Comparison of ENCODE assay signal across 15 cellular contexts in genomic region chr19:58319241-58319640, GRCh38. TPM values are rescaled to one million over a fixed set of nuclear protein-coding genes. Genes with fewer than 3 reads are reported as not detected.
DNase-seq lines count a peak whose midpoint lies in the region; FAIRE-seq and TF ChIP-seq lines count a peak whose summit lies in the region.
"Had no signal": no experiment of that assay in that cellular context is flagged by ENCODE, and none has a peak within 500 bp of the region (broad histone marks: within the 10 kb centered on the region; RNA-seq: fewer than 3 reads in every experiment).

No MANE protein-coding gene starts in this region.

- H3K36me3 ChIP-seq in bronchial epithelial cell (ENCODE audit: control insufficient read depth, insufficient read depth, low read length) (peaks cover 9% of the 10 kb centered on the region), esophagus (ENCODE audit: control insufficient read depth in 2 of 2, insufficient read depth in 2 of 2, low read length in 1 of 2) (peaks cover 5 to 9% of the 10 kb centered on the region in 2 donors), neuronal stem cell (replicated peaks in 1 of 2; ENCODE audit: control insufficient read depth in 2 of 2, insufficient read depth in 2 of 2, low read length in 2 of 2) (peaks cover 23 to 57% of the 10 kb centered on the region in 2 donors)

- no peak overlapping the region for H2BK120ac ChIP-seq in neuronal stem cell (ENCODE audit: low read depth, low read length)

- no peak for TF ChIP-seq CTCF in bronchial epithelial cell (IDR thresholded peaks at IDR 0.05; ENCODE audit: insufficient read depth, low read length, severe bottlenecking)

- no peak overlapping the region for H4K8ac ChIP-seq in neuronal stem cell (ENCODE audit: low read depth, low read length)

- no peak overlapping the region for H2AK5ac ChIP-seq in neuronal stem cell (ENCODE audit: low read depth, low read length)

- 63 to 80% methylated on average over 10 of the region's 10 CpGs for WGBS in esophagus, 2 donors
- no CpG with 5 or more reads among the region's 10 CpGs for WGBS in neuronal stem cell (ENCODE audit: extremely low coverage in 2 of 2, insufficient read length in 2 of 2, insufficient replicate concordance in 1 of 2), 2 donors

- H3K9me3 ChIP-seq in esophagus (ENCODE audit: control insufficient read depth in 2 of 2, insufficient read depth in 1 of 2, low read depth in 1 of 2, low read length in 1 of 2): peaks cover 0 to 3% of the 10 kb centered on the region in 2 donors
- no peaks in the 10 kb centered on the region for H3K9me3 ChIP-seq in neuronal stem cell (replicated peaks in 1 of 2; ENCODE audit: control insufficient read depth in 2 of 2, insufficient read depth in 1 of 2, low read depth in 1 of 2, low read length in 2 of 2)
- H3K9me3 ChIP-seq: BLaER1 treated with 17β-estradiol and CSF1 and Interleukin-3, amounts not matched to agents 10 nM and 100 nM had no signal

- no peak overlapping the region for H3K4me2 ChIP-seq in neuronal stem cell (ENCODE audit: insufficient read depth, low read length, poor library complexity, severe bottlenecking)
- H3K4me2 ChIP-seq: BLaER1 treated with 17β-estradiol and CSF1 and Interleukin-3, amounts not matched to agents 10 nM and 100 nM had no signal

- peak overlapping the region; percentile 1 for H3K9ac ChIP-seq in neuronal stem cell (ENCODE audit: low read depth, low read length, poor library complexity)
- H3K9ac ChIP-seq: BLaER1 treated with 17β-estradiol and CSF1 and Interleukin-3, amounts not matched to agents 10 nM and 100 nM; GM23248 had no signal

- H2AFZ ChIP-seq in neuronal stem cell (ENCODE audit: low read length): no peak overlapping the region
- H2AFZ ChIP-seq: GM23248 had no signal

- H2BK15ac ChIP-seq in neuronal stem cell (ENCODE audit: low read length): no peak overlapping the region

- H3K4me3 ChIP-seq in bronchial epithelial cell (ENCODE audit: low read depth, low read length) (no peak overlapping the region), esophagus (ENCODE audit: low read depth in 1 of 2, low read length in 2 of 2) (no peak overlapping the region), neuronal stem cell (ENCODE audit: low read length in 2 of 2) (no peak overlapping the region)
- H3K4me3 ChIP-seq: BLaER1 treated with 17β-estradiol and CSF1 and Interleukin-3, amounts not matched to agents 10 nM and 100 nM; GM23248 had no signal

- no peak overlapping the region for H2BK5ac ChIP-seq in neuronal stem cell (ENCODE audit: low read length)

- no peak overlapping the region for H3K18ac ChIP-seq in neuronal stem cell (ENCODE audit: low read length)

- FAIRE-seq in HTR-8/SVneo (lab: Jason Lieb, UNC) (peak; percentile 38), bronchial epithelial cell (lab: Jason Lieb, UNC) (peak; percentile 100)

- DNase-seq in HTR-8/SVneo (ENCODE audit: insufficient read length, low spot score) (no peak), bronchial epithelial cell (ENCODE audit: low read depth) (peak; percentile 65), neuronal stem cell (ENCODE audit: low spot score) (no peak), SW 1271 (lab: John Stamatoyannopoulos, UW) (no peak)
- no peak for DNase-seq in activated naive CD4-positive, alpha-beta T cell treated with anti-CD3 and anti-CD28 coated beads, Interleukin-2, amount 50 U/mL, for 16 hours
- no peak for DNase-seq in NK-92 treated with Interleukin-12 subunit alpha and Interleukin-12 subunit beta, amount 100 ng/mL, for 24 hours (lab: John Stamatoyannopoulos, UW)
- DNase-seq: ACHN; Calu3; CD4-positive, CD25-positive, alpha-beta regulatory T cell; DMS 273 treated with DMSO at 0.1 percent for 48 hours; GM23248; H7 had no signal

- no peak overlapping the region for H2BK12ac ChIP-seq in neuronal stem cell (ENCODE audit: low read length)

- peaks cover 2% of the 10 kb centered on the region for H3K79me1 ChIP-seq in neuronal stem cell (ENCODE audit: low read depth, low read length)

- peaks cover 0 to 17% of the 10 kb centered on the region in 2 donors for H3K4me1 ChIP-seq in esophagus (ENCODE audit: control insufficient read depth in 2 of 2, insufficient read depth in 2 of 2, low read length in 1 of 2)
- H3K4me1 ChIP-seq in neuronal stem cell (ENCODE audit: control insufficient read depth in 2 of 2, insufficient read depth in 1 of 2, low read depth in 1 of 2, low read length in 2 of 2): no peaks in the 10 kb centered on the region
- H3K4me1 ChIP-seq: BLaER1 treated with 17β-estradiol and CSF1 and Interleukin-3, amounts not matched to agents 10 nM and 100 nM had no signal

- H3K23ac ChIP-seq in neuronal stem cell (ENCODE audit: low read depth, low read length, poor library complexity): peak overlapping the region; percentile 17

- no peaks in the 10 kb centered on the region for H3K27me3 ChIP-seq in bronchial epithelial cell (ENCODE audit: control insufficient read depth, insufficient read depth, low read length)
- no peaks in the 10 kb centered on the region for H3K27me3 ChIP-seq in esophagus (ENCODE audit: control insufficient read depth in 1 of 2, insufficient read depth in 2 of 2, low read length in 2 of 2)
- no peaks in the 10 kb centered on the region for H3K27me3 ChIP-seq in neuronal stem cell (ENCODE audit: control insufficient read depth in 3 of 3, insufficient read depth in 3 of 3, low read depth in 1 of 3, low read length in 3 of 3)
- H3K27me3 ChIP-seq: BLaER1 treated with 17β-estradiol and CSF1 and Interleukin-3, amounts not matched to agents 10 nM and 100 nM had no signal

- H4K91ac ChIP-seq in neuronal stem cell (ENCODE audit: low read depth, low read length, poor library complexity): no peak overlapping the region

- H3K4ac ChIP-seq in neuronal stem cell (ENCODE audit: low read length): no peak overlapping the region

- no peak overlapping the region for H3K14ac ChIP-seq in neuronal stem cell (ENCODE audit: low read length)

- H3K27ac ChIP-seq in esophagus (ENCODE audit: low read depth in 2 of 2, low read length in 1 of 2) (peak overlapping the region; percentile 52 to 59), neuronal stem cell (replicated peaks; ENCODE audit: low read length) (no peak overlapping the region)
- H3K27ac ChIP-seq: BLaER1 treated with 17β-estradiol and CSF1 and Interleukin-3, amounts not matched to agents 10 nM and 100 nM; GM23248 had no signal

RNA-seq across cellular contexts. Expression of gene ZSCAN22, which starts 7.6 kb away (rescaled TPM):
- total RNA-seq in bronchial epithelial cell: 1.8 and 2.2 TPM in 2 replicates
- polyA plus RNA-seq in esophagus: 1 to 10 TPM in 1 of 2 donors, under 1 TPM in 1; 0.87 to 1.0 TPM
- 1.8 TPM for polyA plus RNA-seq in neuronal stem cell (2013, experiment 1 of 2)
- polyA plus RNA-seq in neuronal stem cell (2013, experiment 2 of 2): 1.8 TPM

RNA-seq across cellular contexts. Expression of gene ERVK3-1, which starts 14.1 kb away (rescaled TPM):
- 50.7 and 59.2 TPM in 2 replicates for total RNA-seq in bronchial epithelial cell
- polyA plus RNA-seq in esophagus: 10 to 100 TPM; 15.2 to 23.1 TPM
- 33.2 TPM for polyA plus RNA-seq in neuronal stem cell (2013, experiment 1 of 2)
- polyA plus RNA-seq in neuronal stem cell (2013, experiment 2 of 2): 32.1 TPM

RNA-seq across cellular contexts. Expression of gene A1BG, which starts 34.1 kb away (rescaled TPM):
- total RNA-seq in bronchial epithelial cell: 2.1 and 4.7 TPM in 2 replicates
- 10 to 100 TPM in 1 of 2 donors, 1 to 10 TPM in 1; 5.4 to 10.6 TPM for polyA plus RNA-seq in esophagus
- 35.9 TPM for polyA plus RNA-seq in neuronal stem cell (2013, experiment 1 of 2)
- polyA plus RNA-seq in neuronal stem cell (2013, experiment 2 of 2): 29.4 TPM
- total RNA-seq: Calu3, HT-29 had no signal

RNA-seq across cellular contexts. Expression of gene ZNF8, which starts 40.5 kb away (rescaled TPM):
- total RNA-seq in bronchial epithelial cell: 2.3 and 2.4 TPM in 2 replicates
- polyA plus RNA-seq in esophagus: 1 to 10 TPM in 1 of 2 donors, under 1 TPM in 1; 0.91 to 1.6 TPM
- 9.0 TPM for polyA plus RNA-seq in neuronal stem cell (2013, experiment 1 of 2)
- polyA plus RNA-seq in neuronal stem cell (2013, experiment 2 of 2): 10.0 TPM

RNA-seq across cellular contexts. Expression of gene ZNF497, which starts 43.3 kb away (rescaled TPM):
- total RNA-seq in bronchial epithelial cell: 0.53 and 2.2 TPM in 2 replicates
- polyA plus RNA-seq in esophagus: 1 to 10 TPM in 1 of 2 donors, under 1 TPM in 1; 0.96 to 2.2 TPM
- 2.1 TPM for polyA plus RNA-seq in neuronal stem cell (2013, experiment 1 of 2)
- 2.1 TPM for polyA plus RNA-seq in neuronal stem cell (2013, experiment 2 of 2)
